Comparison of ENCODE assay signal across 2 cellular contexts in the genomic region with DNA sequence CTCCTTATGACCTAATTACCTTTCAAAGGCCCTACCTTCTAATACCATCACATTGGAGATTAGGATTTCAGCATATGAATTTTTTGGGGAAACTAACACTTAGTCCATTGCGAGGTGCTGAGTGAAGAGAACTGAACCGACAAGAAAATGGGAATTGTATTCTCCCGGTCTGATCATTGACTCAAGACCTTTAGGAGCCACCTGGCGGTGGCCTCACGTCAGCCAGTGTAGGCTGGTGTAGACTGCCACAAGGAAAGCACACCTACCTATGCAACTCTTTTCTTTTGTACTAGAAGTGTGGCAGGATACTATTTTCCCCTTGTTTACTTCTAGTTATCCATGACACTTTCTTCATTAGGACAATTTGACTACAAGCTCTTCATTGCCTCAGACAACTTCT.
A peak's percentile ranks its signal among the peaks of the same experiment; 100 is the strongest.
TF ChIP-seq lines count a peak whose summit lies in the region.

No MANE protein-coding gene starts in this region.

TF ChIP-seq in HepG2, 621 proteins besides CTCF, POLR2A, EP300 and RAD21:
- TF ChIP-seq, protein P1, sequence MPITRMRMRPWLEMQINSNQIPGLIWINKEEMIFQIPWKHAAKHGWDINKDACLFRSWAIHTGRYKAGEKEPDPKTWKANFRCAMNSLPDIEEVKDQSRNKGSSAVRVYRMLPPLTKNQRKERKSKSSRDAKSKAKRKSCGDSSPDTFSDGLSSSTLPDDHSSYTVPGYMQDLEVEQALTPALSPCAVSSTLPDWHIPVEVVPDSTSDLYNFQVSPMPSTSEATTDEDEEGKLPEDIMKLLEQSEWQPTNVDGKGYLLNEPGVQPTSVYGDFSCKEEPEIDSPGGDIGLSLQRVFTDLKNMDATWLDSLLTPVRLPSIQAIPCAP (CRISPR knock-in tag; IDR thresholded peaks at IDR 0.05; ENCODE audit: low read depth) = no peak
- peak; percentile 55 for TF ChIP-seq STAG1 (CRISPR knock-in tag; IDR thresholded peaks at IDR 0.05)
- peak; percentile 87; the same call in 1 of the 2 replicates for TF ChIP-seq SMC3 (IDR thresholded peaks at IDR 0.05; ENCODE audit: low read length)
TF ChIP-seq in HepG2: peak in this region for 2.

TF ChIP-seq in GM12878, 131 proteins besides CTCF, POLR2A, EP300 and RAD21:
- no peak for TF ChIP-seq SMAD5 (IDR thresholded peaks at IDR 0.05; ENCODE audit: low read depth)
- TF ChIP-seq BCL3 (IDR thresholded peaks at IDR 0.05; ENCODE audit: borderline replicate concordance, insufficient read depth, low read depth, low read length, poor library complexity, severe bottlenecking) = no peak
- TF ChIP-seq TBL1XR1 (IDR thresholded peaks at IDR 0.05; ENCODE audit: low read depth, low read length) = no peak
- no peak for TF ChIP-seq ZNF24 (IDR thresholded peaks at IDR 0.05)
- TF ChIP-seq, protein P2, sequence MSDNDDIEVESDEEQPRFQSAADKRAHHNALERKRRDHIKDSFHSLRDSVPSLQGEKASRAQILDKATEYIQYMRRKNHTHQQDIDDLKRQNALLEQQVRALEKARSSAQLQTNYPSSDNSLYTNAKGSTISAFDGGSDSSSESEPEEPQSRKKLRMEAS (IDR thresholded peaks at IDR 0.05; ENCODE audit: low read depth, low read length) = no peak
- TF ChIP-seq GATAD2B (conservative IDR thresholded peaks at IDR 0.05; ENCODE audit: low read depth) = no peak
- TF ChIP-seq CUX1 (IDR thresholded peaks at IDR 0.05; ENCODE audit: insufficient replicate concordance, low read depth, low read length) = no peak
- TF ChIP-seq MYC (IDR thresholded peaks at IDR 0.05; ENCODE audit: insufficient read depth, insufficient read length, insufficient replicate concordance, low read length, severe bottlenecking) = no peak
TF ChIP-seq in GM12878: peak in this region for 0.
